Comparison of ENCODE assay signal across 8 cellular contexts in genomic region chr2:88658890-88659881, GRCh38. TPM values are rescaled to one million over a fixed set of nuclear protein-coding genes. Genes with fewer than 3 reads are reported as not detected.
DNase-seq lines count a peak whose midpoint lies in the region; ATAC-seq and TF ChIP-seq lines count a peak whose summit lies in the region.

No MANE protein-coding gene starts in this region.

- H2AFZ ChIP-seq in osteoblast (ENCODE audit: low read length), result peak overlapping the region; percentile 77

- no peaks in the 10 kb centered on the region for H3K9me3 Mint-ChIP-seq in activated naive CD4-positive, alpha-beta T cell treated with anti-CD3 and anti-CD28 coated beads, Interleukin-2, amount 50 U/mL, for 72 hours

- peak overlapping the region; percentile 76 for H3K4me2 ChIP-seq in osteoblast (ENCODE audit: insufficient read depth, low read length)

- H3K9me3 ChIP-seq in osteoblast (ENCODE audit: low read depth, low read length), result no peaks in the 10 kb centered on the region

- H3K36me3 ChIP-seq in osteoblast (ENCODE audit: insufficient read depth, low read length), result no peaks in the 10 kb centered on the region

- TF ChIP-seq CTCF in osteoblast (IDR thresholded peaks at IDR 0.05; ENCODE audit: extremely low read depth, low read depth, low read length), result no peak

- peak overlapping the region; percentile 44 for H3K4me3 ChIP-seq in osteoblast (ENCODE audit: insufficient read depth, low read length)

- peaks cover 50% of the 10 kb centered on the region for H3K4me1 ChIP-seq in osteoblast (ENCODE audit: insufficient read depth, low read length)

- H3K27ac Mint-ChIP-seq in activated naive CD4-positive, alpha-beta T cell treated with anti-CD3 and anti-CD28 coated beads, Interleukin-2, amount 50 U/mL, for 72 hours, result no peak overlapping the region

- peak; percentile 59 for ATAC-seq in esophagus mucosa
- ATAC-seq in HG03097 (IDR thresholded peaks at IDR 0.05; ENCODE audit: low FRiP score, unreplicated experiment), result no peak
- no peak for ATAC-seq in activated naive CD4-positive, alpha-beta T cell treated with anti-CD3 and anti-CD28 coated beads, Interleukin-2, amount 50 U/mL, for 72 hours

- H3K36me3 Mint-ChIP-seq in activated naive CD4-positive, alpha-beta T cell treated with anti-CD3 and anti-CD28 coated beads, Interleukin-2, amount 50 U/mL, for 72 hours, result no peaks in the 10 kb centered on the region

- H3K79me2 ChIP-seq in osteoblast (ENCODE audit: insufficient read depth, low read length), result no peaks in the 10 kb centered on the region

- DNase-seq in DMS153 treated with DMSO at 0.1 percent for 48 hours (lab: John Stamatoyannopoulos, UW; ENCODE audit: unreplicated experiment), result peak; percentile 86
- DNase-seq in NCI-H526 (lab: John Stamatoyannopoulos, UW), result peak; percentile 10 to 26
- DNase-seq in osteoblast (ENCODE audit: insufficient read length, low spot score, missing footprints), result no peak
- DNase-seq in activated CD8-positive, alpha-beta memory T cell treated with anti-CD3 and anti-CD28 coated beads for 24 hours, result no peak
- no peak for DNase-seq in activated naive CD4-positive, alpha-beta T cell treated with anti-CD3 and anti-CD28 coated beads, Interleukin-2, amount 50 U/mL, for 72 hours (ENCODE audit: low spot score in 2 of 2)
- no peak for DNase-seq in stimulated activated CD4-positive, alpha-beta T cell treated with anti-CD3 and anti-CD28 coated beads, Interleukin-4, amount 100 ng/mL, for 1 hour

- peak overlapping the region; percentile 82 for H3K27ac ChIP-seq in osteoblast (ENCODE audit: low read depth, low read length)

- H4K20me1 ChIP-seq in osteoblast (ENCODE audit: insufficient read depth, low read length), result no peaks in the 10 kb centered on the region

- H3K27me3 ChIP-seq in osteoblast (ENCODE audit: insufficient read depth, low read length), result no peaks in the 10 kb centered on the region

RNA-seq across cellular contexts. Expression of gene EIF2AK3, which starts 31.9 kb away (rescaled TPM):
- total RNA-seq in esophagus mucosa, result 6.2 TPM
- 24.2 and 25.7 TPM in 2 replicates for total RNA-seq in osteoblast
- total RNA-seq in activated naive CD4-positive, alpha-beta T cell treated with anti-CD3 and anti-CD28 coated beads, Interleukin-2, amount 50 U/mL, for 72 hours, result 10 to 100 TPM; 15.0 to 16.1 TPM

RNA-seq across cellular contexts. Expression of gene RPIA, which starts 32.3 kb away (rescaled TPM):
- 9.5 TPM for total RNA-seq in esophagus mucosa
- 6.2 and 6.8 TPM in 2 replicates for total RNA-seq in osteoblast
- total RNA-seq in activated naive CD4-positive, alpha-beta T cell treated with anti-CD3 and anti-CD28 coated beads, Interleukin-2, amount 50 U/mL, for 72 hours, result 10 to 100 TPM; 48.0 to 51.0 TPM

Comparison
In these comparisons a context has a peak if more than half of its experiments do, and no peak if none do; other contexts are left out.
1. DNase-seq: peak in DMS153 treated with DMSO at 0.1 percent for 48 hours (single experiment) and NCI-H526 (2 of 2); none in osteoblast (single experiment), activated CD8-positive, alpha-beta memory T cell treated with anti-CD3 and anti-CD28 coated beads for 24 hours (single experiment), activated naive CD4-positive, alpha-beta T cell treated with anti-CD3 and anti-CD28 coated beads, Interleukin-2, amount 50 U/mL, for 72 hours (0 of 2) and stimulated activated CD4-positive, alpha-beta T cell treated with anti-CD3 and anti-CD28 coated beads, Interleukin-4, amount 100 ng/mL, for 1 hour (single experiment).